Comparison of ENCODE assay signal across 1 cellular context in the genomic region with DNA sequence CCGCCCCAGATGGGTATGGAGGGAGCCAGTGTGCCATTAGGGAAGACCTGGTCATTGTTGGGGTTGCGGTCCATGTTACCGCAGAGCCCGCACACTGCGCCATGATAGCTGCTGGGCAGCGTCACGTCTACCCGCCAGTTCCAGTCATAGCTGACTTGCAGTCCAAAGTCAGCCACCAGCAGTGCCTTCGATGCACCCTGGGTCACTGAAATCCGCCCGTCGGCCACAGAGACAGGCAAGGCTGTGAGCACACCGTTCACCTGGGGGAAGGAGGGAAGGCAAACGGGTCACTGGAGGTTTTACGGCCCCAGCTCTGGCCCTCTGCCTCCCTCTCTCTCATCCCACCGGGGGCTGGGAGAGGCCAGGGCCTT. TPM values are rescaled to one million over a fixed set of nuclear protein-coding genes. Genes with fewer than 3 reads are reported as not detected.
"Had no signal": no experiment of that assay in that cellular context is flagged by ENCODE, and none has a peak within 500 bp of the region (broad histone marks: within the 10 kb centered on the region; RNA-seq: fewer than 3 reads in every experiment).

No MANE protein-coding gene starts in this region.

RNA-seq across cellular contexts. Expression of a gene that starts 40.2 kb away (rescaled TPM):
- total RNA-seq: GM23248 had no signal
- polyA plus RNA-seq: GM23248 had no signal
